ENCODE assay signal across 15 cellular contexts in genomic region chr15:85142324-85142723, GRCh38.
DNase-seq lines count a peak whose midpoint lies in the region; ATAC-seq and TF ChIP-seq lines count a peak whose summit lies in the region.
"Had no signal": no experiment of that assay in that cellular context is flagged by ENCODE, and none has a peak within 500 bp of the region (broad histone marks: within the 10 kb centered on the region; RNA-seq: fewer than 3 reads in every experiment).

No MANE protein-coding gene starts in this region.

- no peak for ATAC-seq in HG02884 (IDR thresholded peaks at IDR 0.05; ENCODE audit: unreplicated experiment)

- H3K4me3 ChIP-seq in epithelial cell of esophagus (ENCODE audit: low read length) = no peak overlapping the region
- H3K4me3 ChIP-seq: hepatocyte, lung, stomach had no signal

- DNase-seq in EL = peak; percentile 68
- DNase-seq in NCI-H69 (lab: John Stamatoyannopoulos, UW) = peak; percentile 27
- peak; percentile 66 for DNase-seq in epithelial cell of esophagus (ENCODE audit: low read depth)
- peak; percentile 22 for DNase-seq in non-pigmented ciliary epithelial cell (ENCODE audit: low read depth)
- DNase-seq in stimulated activated CD4-positive, alpha-beta T cell treated with anti-CD3 and anti-CD28 coated beads, Interleukin-4, amount 100 ng/mL, for 1 hour = no peak
- DNase-seq in activated CD4-positive, alpha-beta T cell treated with anti-CD3 and anti-CD28 coated beads for 1 hour = no peak
- no peak for DNase-seq in NOMO-1 treated with dmso at 0.1 percent for 144 hours (lab: John Stamatoyannopoulos, UW; ENCODE audit: unreplicated experiment)
- DNase-seq: activated CD4-positive, alpha-beta T cell treated with anti-CD3 and anti-CD28 coated beads, Interleukin-2, amount 10 ng/mL, durations not matched to agents 24 days and 14 days; CD4-positive, alpha-beta memory T cell; cortex of kidney; stimulated activated CD4-positive, alpha-beta T cell treated with anti-CD3 and anti-CD28 coated beads, Interleukin-2, amount 100 ng/mL, for 48 hours; stomach had no signal

- TF ChIP-seq CTCF in epithelial cell of esophagus (IDR thresholded peaks at IDR 0.05; ENCODE audit: insufficient read depth, low read depth, low read length, missing control alignments) = no peak

Comparison
In these comparisons a context has a peak if more than half of its experiments do, and no peak if none do; other contexts are left out.
1. DNase-seq: peak in EL (single experiment), NCI-H69 (single experiment), epithelial cell of esophagus (single experiment) and non-pigmented ciliary epithelial cell (single experiment); none in stimulated activated CD4-positive, alpha-beta T cell treated with anti-CD3 and anti-CD28 coated beads, Interleukin-4, amount 100 ng/mL, for 1 hour (single experiment), activated CD4-positive, alpha-beta T cell treated with anti-CD3 and anti-CD28 coated beads for 1 hour (single experiment) and NOMO-1 treated with dmso at 0.1 percent for 144 hours (single experiment).